Comparison of ENCODE assay signal across 12 cellular contexts in the genomic region with DNA sequence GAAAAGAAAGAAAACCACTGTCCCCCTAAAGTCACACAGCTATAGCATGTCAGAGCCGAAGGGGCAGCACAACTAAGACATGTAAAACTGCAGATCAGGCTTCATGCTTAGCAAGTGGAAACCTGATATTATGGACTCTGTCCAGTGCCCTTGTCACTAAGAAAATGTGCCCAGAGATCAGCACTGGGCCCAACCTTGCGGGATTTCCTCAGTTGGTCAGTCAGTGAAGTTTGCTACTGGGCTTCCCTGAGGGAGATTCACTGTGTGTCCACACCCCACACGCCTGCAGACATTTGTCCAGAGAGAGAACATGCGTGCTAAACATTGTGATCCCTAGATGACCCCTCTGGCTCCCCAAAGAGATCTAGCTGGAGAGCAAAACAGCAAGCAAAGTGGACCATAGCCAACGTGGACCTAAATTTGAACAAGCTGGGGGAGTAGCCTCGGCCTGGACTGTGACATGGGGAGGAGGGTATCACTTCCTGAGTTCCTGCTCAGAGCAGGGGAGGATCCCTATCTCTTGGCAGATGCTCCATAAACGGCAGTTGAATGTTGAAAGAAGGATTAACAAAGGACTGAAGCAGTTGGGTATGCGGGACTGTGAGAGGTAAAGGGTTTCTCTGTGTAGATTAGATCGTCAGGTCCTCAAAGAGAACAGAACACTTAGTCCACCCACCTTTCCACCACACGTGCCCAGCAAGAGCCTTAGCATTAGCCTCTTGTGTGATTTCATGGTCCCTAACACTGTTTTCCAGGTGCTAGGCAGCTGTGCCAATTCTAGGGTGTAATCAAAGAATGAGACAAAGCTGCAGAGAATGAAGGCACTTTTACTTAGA. TPM values are rescaled to one million over a fixed set of nuclear protein-coding genes. Genes with fewer than 3 reads are reported as not detected.
DNase-seq lines count a peak whose midpoint lies in the region; ATAC-seq and TF ChIP-seq lines count a peak whose summit lies in the region.
"Had no signal": no experiment of that assay in that cellular context is flagged by ENCODE, and none has a peak within 500 bp of the region (broad histone marks: within the 10 kb centered on the region; RNA-seq: fewer than 3 reads in every experiment).

No MANE protein-coding gene starts in this region.

- no peak for ATAC-seq in GM18909 (IDR thresholded peaks at IDR 0.05; ENCODE audit: poor library complexity, unreplicated experiment)
- ATAC-seq: naive thymus-derived CD8-positive, alpha-beta T cell had no signal

- no peak overlapping the region for H4K91ac ChIP-seq in neuronal stem cell (ENCODE audit: low read depth, low read length, poor library complexity)

- no peaks in the 10 kb centered on the region for H3K9me3 ChIP-seq in CD8-positive, alpha-beta memory T cell (ENCODE audit: low read length)
- H3K9me3 ChIP-seq in endodermal cell (ENCODE audit: control insufficient read depth, low read length) (no peaks in the 10 kb centered on the region), neuronal stem cell (replicated peaks in 1 of 2; ENCODE audit: control insufficient read depth in 2 of 2, insufficient read depth in 1 of 2, low read depth in 1 of 2, low read length in 2 of 2) (no peaks in the 10 kb centered on the region)

- no peak overlapping the region for H2BK15ac ChIP-seq in neuronal stem cell (ENCODE audit: low read length)

- no peaks in the 10 kb centered on the region for H3K27me3 ChIP-seq in CD8-positive, alpha-beta memory T cell (ENCODE audit: insufficient read depth, low read length, poor library complexity, severe bottlenecking)
- H3K27me3 ChIP-seq in endodermal cell (ENCODE audit: control insufficient read depth, insufficient read depth, low read length, poor library complexity, severe bottlenecking), result no peaks in the 10 kb centered on the region
- H3K27me3 ChIP-seq in neuronal stem cell (ENCODE audit: control insufficient read depth in 3 of 3, insufficient read depth in 3 of 3, low read depth in 1 of 3, low read length in 3 of 3), result peaks cover 0 to 1% (median 0%) of the 10 kb centered on the region in 3 experiments
- H3K27me3 ChIP-seq: cardiac muscle cell had no signal

- no peak overlapping the region for H3K14ac ChIP-seq in neuronal stem cell (ENCODE audit: low read length)

- no peak overlapping the region for H3K18ac ChIP-seq in neuronal stem cell (ENCODE audit: low read length)

- H2AK5ac ChIP-seq in neuronal stem cell (ENCODE audit: low read depth, low read length), result no peak overlapping the region

- CTCF ChIA-PET in CD8-positive, alpha-beta memory T cell (lab: Charles Lee), result no interaction called here

- WGBS in endodermal cell (ENCODE audit: insufficient coverage in 1 of 2, insufficient read length in 1 of 2), 2 experiments, result 89% methylated on average over 9 to 10 of the region's 10 CpGs
- no CpG with 5 or more reads among the region's 10 CpGs for WGBS in neuronal stem cell (ENCODE audit: extremely low coverage in 2 of 2, insufficient read length in 2 of 2, insufficient replicate concordance in 1 of 2), 2 donors

- no peak overlapping the region for H2BK120ac ChIP-seq in neuronal stem cell (ENCODE audit: low read depth, low read length)

- POLR2A ChIA-PET in CD8-positive, alpha-beta memory T cell (lab: Charles Lee), result interaction anchor here (0.6 kb wide), 1 partner anchor 66 kb away, joined by 4 read pairs; no protein-coding TSS in a partner anchor

- H2BK12ac ChIP-seq in neuronal stem cell (ENCODE audit: low read length), result no peak overlapping the region

- H3K4ac ChIP-seq in neuronal stem cell (ENCODE audit: low read length), result no peak overlapping the region

- no peaks in the 10 kb centered on the region for H3K36me3 ChIP-seq in CD8-positive, alpha-beta memory T cell (ENCODE audit: insufficient read depth, low read length)
- no peaks in the 10 kb centered on the region for H3K36me3 ChIP-seq in endodermal cell (ENCODE audit: control insufficient read depth, insufficient read depth, low read length)
- H3K36me3 ChIP-seq in neuronal stem cell (replicated peaks in 1 of 2; ENCODE audit: control insufficient read depth in 2 of 2, insufficient read depth in 2 of 2, low read length in 2 of 2), result no peaks in the 10 kb centered on the region
- H3K36me3 ChIP-seq: cardiac muscle cell had no signal

- TF ChIP-seq CTCF in endodermal cell (conservative IDR thresholded peaks at IDR 0.05), result no peak

- peak overlapping the region; percentile 65 for H2AFZ ChIP-seq in neuronal stem cell (ENCODE audit: low read length)

- no peak overlapping the region for H3K9ac ChIP-seq in endodermal cell (ENCODE audit: extremely low read depth, low read length, poor library complexity, severe bottlenecking)
- no peak overlapping the region for H3K9ac ChIP-seq in neuronal stem cell (ENCODE audit: low read depth, low read length, poor library complexity)

- H3K9me3 Mint-ChIP-seq in CD8-positive, alpha-beta memory T cell, result no peaks in the 10 kb centered on the region
- H3K9me3 Mint-ChIP-seq in endodermal cell, result no peaks in the 10 kb centered on the region
- no peaks in the 10 kb centered on the region for H3K9me3 Mint-ChIP-seq in activated naive CD8-positive, alpha-beta T cell treated with anti-CD3 and anti-CD28 coated beads for 36 hours
- H3K9me3 Mint-ChIP-seq: activated T-helper 2 cell treated with anti-CD3 and anti-CD28 coated beads, Interferon-gamma antibody, Interleukin-2, Interleukin-4, amounts not matched to agents 10 μg/mL and 5 μg/mL and 100 μg/mL, durations not matched to agents 14 hours and 24 hours and 36 hours; naive thymus-derived CD8-positive, alpha-beta T cell had no signal

- H2BK5ac ChIP-seq in neuronal stem cell (ENCODE audit: low read length), result no peak overlapping the region

- H3K4me3 Mint-ChIP-seq in CD8-positive, alpha-beta memory T cell, result no peak overlapping the region
- no peak overlapping the region for H3K4me3 Mint-ChIP-seq in endodermal cell
- no peak overlapping the region for H3K4me3 Mint-ChIP-seq in activated naive CD8-positive, alpha-beta T cell treated with anti-CD3 and anti-CD28 coated beads for 36 hours
- H3K4me3 Mint-ChIP-seq: naive thymus-derived CD8-positive, alpha-beta T cell had no signal

- H3K4me3 ChIP-seq in CD8-positive, alpha-beta memory T cell (ENCODE audit: low read length), result no peak overlapping the region
- H3K4me3 ChIP-seq in endodermal cell (ENCODE audit: low read length), result no peak overlapping the region
- no peak overlapping the region for H3K4me3 ChIP-seq in neuronal stem cell (ENCODE audit: low read length in 2 of 2)
- H3K4me3 ChIP-seq: cardiac muscle cell had no signal

- peaks cover 5 to 8% of the 10 kb centered on the region in 2 donors for H3K27me3 Mint-ChIP-seq in CD8-positive, alpha-beta memory T cell
- peaks cover 4% of the 10 kb centered on the region for H3K27me3 Mint-ChIP-seq in endodermal cell (ENCODE audit: insufficient read depth)
- H3K27me3 Mint-ChIP-seq in activated naive CD8-positive, alpha-beta T cell treated with anti-CD3 and anti-CD28 coated beads for 36 hours, result no peaks in the 10 kb centered on the region

- peaks cover 0 to 1% (median 0%) of the 10 kb centered on the region in 3 donors for H3K4me1 Mint-ChIP-seq in CD8-positive, alpha-beta memory T cell
- H3K4me1 Mint-ChIP-seq in endodermal cell, result peaks cover 29% of the 10 kb centered on the region
- H3K4me1 Mint-ChIP-seq in activated naive CD8-positive, alpha-beta T cell treated with anti-CD3 and anti-CD28 coated beads for 36 hours, result no peaks in the 10 kb centered on the region

- H3K4me2 ChIP-seq in neuronal stem cell (ENCODE audit: insufficient read depth, low read length, poor library complexity, severe bottlenecking), result no peak overlapping the region

- no peak overlapping the region for H4K8ac ChIP-seq in neuronal stem cell (ENCODE audit: low read depth, low read length)

- H3K27ac ChIP-seq in CD8-positive, alpha-beta memory T cell (ENCODE audit: low read depth, low read length), result peak overlapping the region; percentile 73
- H3K27ac ChIP-seq in endodermal cell (ENCODE audit: low read depth, low read length), result no peak overlapping the region
- H3K27ac ChIP-seq in neuronal stem cell (replicated peaks; ENCODE audit: low read length), result no peak overlapping the region
- H3K27ac ChIP-seq: cardiac muscle cell had no signal

- no peaks in the 10 kb centered on the region for H3K36me3 Mint-ChIP-seq in CD8-positive, alpha-beta memory T cell
- H3K36me3 Mint-ChIP-seq in endodermal cell (ENCODE audit: low read depth), result no peaks in the 10 kb centered on the region
- no peaks in the 10 kb centered on the region for H3K36me3 Mint-ChIP-seq in activated naive CD8-positive, alpha-beta T cell treated with anti-CD3 and anti-CD28 coated beads for 36 hours
- H3K36me3 Mint-ChIP-seq: naive thymus-derived CD8-positive, alpha-beta T cell had no signal

- no peak overlapping the region for H3K23ac ChIP-seq in neuronal stem cell (ENCODE audit: low read depth, low read length, poor library complexity)

- DNase-seq in CD8-positive, alpha-beta memory T cell, result no peak
- peak; percentile 53 for DNase-seq in NCI-H1092 treated with DMSO at 0.1 percent for 48 hours (lab: John Stamatoyannopoulos, UW)
- no peak for DNase-seq in endodermal cell
- DNase-seq in neuronal stem cell (ENCODE audit: low spot score), result no peak
- no peak for DNase-seq in COLO668 (lab: John Stamatoyannopoulos, UW; ENCODE audit: unreplicated experiment)
- no peak for DNase-seq in activated naive CD8-positive, alpha-beta T cell treated with anti-CD3 and anti-CD28 coated beads for 36 hours
- DNase-seq in NCI-H2081 treated with DMSO at 0.1 percent for 48 hours (lab: John Stamatoyannopoulos, UW), result no peak
- DNase-seq: MM.1S; naive thymus-derived CD8-positive, alpha-beta T cell had no signal

- no peaks in the 10 kb centered on the region for H3K4me1 ChIP-seq in CD8-positive, alpha-beta memory T cell (ENCODE audit: insufficient read depth, low read length)
- H3K4me1 ChIP-seq in endodermal cell (ENCODE audit: control insufficient read depth, insufficient read depth, low read length) (peaks cover 5% of the 10 kb centered on the region), neuronal stem cell (ENCODE audit: control insufficient read depth in 2 of 2, insufficient read depth in 1 of 2, low read depth in 1 of 2, low read length in 2 of 2) (peaks cover 0 to 8% of the 10 kb centered on the region in 2 donors)

- no peak overlapping the region for H3K27ac Mint-ChIP-seq in CD8-positive, alpha-beta memory T cell
- H3K27ac Mint-ChIP-seq in endodermal cell, result peak overlapping the region; percentile 74
- H3K27ac Mint-ChIP-seq in activated naive CD8-positive, alpha-beta T cell treated with anti-CD3 and anti-CD28 coated beads for 36 hours, result no peak overlapping the region
- H3K27ac Mint-ChIP-seq: activated T-helper 2 cell treated with anti-CD3 and anti-CD28 coated beads, Interferon-gamma antibody, Interleukin-2, Interleukin-4, amounts not matched to agents 10 μg/mL and 5 μg/mL and 100 μg/mL, durations not matched to agents 14 hours and 24 hours and 36 hours had no signal

- no peaks in the 10 kb centered on the region for H3K79me1 ChIP-seq in neuronal stem cell (ENCODE audit: low read depth, low read length)

RNA-seq across cellular contexts. Expression of a gene that starts 53.6 kb away (rescaled TPM):
- 10 to 100 TPM; 31.2 to 32.7 TPM for total RNA-seq in CD8-positive, alpha-beta memory T cell
- 62.9 TPM for polyA plus RNA-seq in CD8-positive, alpha-beta memory T cell
- 100 to 1,000 TPM; 529 to 553 TPM for total RNA-seq in endodermal cell
- polyA plus RNA-seq in endodermal cell (2013, experiment 1 of 2), result 291 TPM
- 248 TPM for polyA plus RNA-seq in endodermal cell (2013, experiment 2 of 2)
- polyA plus RNA-seq in neuronal stem cell (2013, experiment 1 of 2), result 426 TPM
- 444 TPM for polyA plus RNA-seq in neuronal stem cell (2013, experiment 2 of 2)
- 10 to 100 TPM; 24.0 to 25.2 TPM for total RNA-seq in activated naive CD8-positive, alpha-beta T cell treated with anti-CD3 and anti-CD28 coated beads for 36 hours

Comparison
In these comparisons a context has a peak if more than half of its experiments do, and no peak if none do; other contexts are left out.
1. RNA of a gene that starts 53.6 kb away (total RNA-seq): 529 to 553 TPM in endodermal cell; 31.2 to 32.7 TPM in CD8-positive, alpha-beta memory T cell and 24.0 to 25.2 TPM in activated naive CD8-positive, alpha-beta T cell treated with anti-CD3 and anti-CD28 coated beads for 36 hours; every median in the first group is over 10 times any median in the second.